In genomic region chrX:13167444-13168207, GRCh38 we compare ENCODE assay signal across 9 cellular contexts.
DNase-seq lines count a peak whose midpoint lies in the region; ATAC-seq and TF ChIP-seq lines count a peak whose summit lies in the region.
"Had no signal": no experiment of that assay in that cellular context is flagged by ENCODE, and none has a peak within 500 bp of the region (broad histone marks: within the 10 kb centered on the region; RNA-seq: fewer than 3 reads in every experiment).

No MANE protein-coding gene starts in this region.

- H3K4me3 ChIP-seq in OCI-LY3 (ENCODE audit: low read length) (peak overlapping the region; percentile 48), osteoblast (ENCODE audit: insufficient read depth, low read length) (no peak overlapping the region)
- H3K4me3 ChIP-seq: cardiac muscle cell had no signal

- peak; percentile 33 for ATAC-seq in effector memory CD8-positive, alpha-beta T cell (replicated peaks)
- ATAC-seq in HG03521 (IDR thresholded peaks at IDR 0.05; ENCODE audit: unreplicated experiment) (no peak), HG02588 (IDR thresholded peaks at IDR 0.05; ENCODE audit: unreplicated experiment) (no peak)

- H3K79me2 ChIP-seq in OCI-LY3 (ENCODE audit: low read length) (no peaks in the 10 kb centered on the region), osteoblast (ENCODE audit: insufficient read depth, low read length) (no peaks in the 10 kb centered on the region)

- no peaks in the 10 kb centered on the region for H3K36me3 ChIP-seq in OCI-LY3 (replicated peaks; ENCODE audit: low read depth, low read length)
- no peaks in the 10 kb centered on the region for H3K36me3 ChIP-seq in osteoblast (ENCODE audit: insufficient read depth, low read length)
- H3K36me3 ChIP-seq: cardiac muscle cell had no signal

- H3K27me3 Mint-ChIP-seq in effector memory CD8-positive, alpha-beta T cell, result no peaks in the 10 kb centered on the region

- H3K4me1 ChIP-seq in OCI-LY3 (ENCODE audit: low read length) (peaks cover 19% of the 10 kb centered on the region), osteoblast (ENCODE audit: insufficient read depth, low read length) (peaks cover 10% of the 10 kb centered on the region)

- H3K4me2 ChIP-seq in OCI-LY3 (ENCODE audit: low read length) (peak overlapping the region; percentile 69), osteoblast (ENCODE audit: insufficient read depth, low read length) (peak overlapping the region; percentile 25)

- peak overlapping the region; percentile 55 for H3K27ac ChIP-seq in OCI-LY3 (ENCODE audit: low read length)
- peak overlapping the region; percentile 54 for H3K27ac ChIP-seq in osteoblast (ENCODE audit: low read depth, low read length)
- H3K27ac ChIP-seq: cardiac muscle cell had no signal

- DNase-seq in ELF-1 (ENCODE audit: low read depth, low spot score) (peak; percentile 79), osteoblast (ENCODE audit: insufficient read length, low spot score, missing footprints) (no peak), NCI-H226 (no peak), NK-92 (lab: John Stamatoyannopoulos, UW; ENCODE audit: unreplicated experiment) (no peak)
- no peak for DNase-seq in effector memory CD8-positive, alpha-beta T cell

- no peaks in the 10 kb centered on the region for H3K27me3 ChIP-seq in OCI-LY3 (ENCODE audit: low read depth, low read length)
- no peaks in the 10 kb centered on the region for H3K27me3 ChIP-seq in osteoblast (ENCODE audit: insufficient read depth, low read length)
- H3K27me3 ChIP-seq: cardiac muscle cell had no signal

- peak overlapping the region; percentile 33 to 34 for H3K4me3 Mint-ChIP-seq in effector memory CD8-positive, alpha-beta T cell

- peaks cover 7 to 8% of the 10 kb centered on the region in 2 donors for H3K4me1 Mint-ChIP-seq in effector memory CD8-positive, alpha-beta T cell (ENCODE audit: low read depth in 2 of 2)

- no peaks in the 10 kb centered on the region for H3K36me3 Mint-ChIP-seq in effector memory CD8-positive, alpha-beta T cell (ENCODE audit: insufficient read depth)

- TF ChIP-seq CTCF in OCI-LY3 (IDR thresholded peaks at IDR 0.05; ENCODE audit: low read depth, low read length) (no peak), osteoblast (IDR thresholded peaks at IDR 0.05; ENCODE audit: extremely low read depth, low read depth, low read length) (no peak)

- H2AFZ ChIP-seq in OCI-LY3 (ENCODE audit: low read depth, low read length) (peak overlapping the region; percentile 51), osteoblast (ENCODE audit: low read length) (peak overlapping the region; percentile 86)

- no peaks in the 10 kb centered on the region for H3K9me3 Mint-ChIP-seq in effector memory CD8-positive, alpha-beta T cell

- H3K9me3 ChIP-seq in OCI-LY3 (ENCODE audit: insufficient read depth, low read length) (no peaks in the 10 kb centered on the region), osteoblast (ENCODE audit: low read depth, low read length) (no peaks in the 10 kb centered on the region)

- H4K20me1 ChIP-seq in OCI-LY3 (ENCODE audit: insufficient read depth, low read length) (no peaks in the 10 kb centered on the region), osteoblast (ENCODE audit: insufficient read depth, low read length) (no peaks in the 10 kb centered on the region)

- H3K9ac ChIP-seq in OCI-LY3 (ENCODE audit: low read length), result peak overlapping the region; percentile 4; the same call in 1 of the 2 replicates

- H3K27ac Mint-ChIP-seq in effector memory CD8-positive, alpha-beta T cell, result peak overlapping the region in 1 of 2 donors; percentile 90
